ENCODE assay signal across 8 cellular contexts in the genomic region with DNA sequence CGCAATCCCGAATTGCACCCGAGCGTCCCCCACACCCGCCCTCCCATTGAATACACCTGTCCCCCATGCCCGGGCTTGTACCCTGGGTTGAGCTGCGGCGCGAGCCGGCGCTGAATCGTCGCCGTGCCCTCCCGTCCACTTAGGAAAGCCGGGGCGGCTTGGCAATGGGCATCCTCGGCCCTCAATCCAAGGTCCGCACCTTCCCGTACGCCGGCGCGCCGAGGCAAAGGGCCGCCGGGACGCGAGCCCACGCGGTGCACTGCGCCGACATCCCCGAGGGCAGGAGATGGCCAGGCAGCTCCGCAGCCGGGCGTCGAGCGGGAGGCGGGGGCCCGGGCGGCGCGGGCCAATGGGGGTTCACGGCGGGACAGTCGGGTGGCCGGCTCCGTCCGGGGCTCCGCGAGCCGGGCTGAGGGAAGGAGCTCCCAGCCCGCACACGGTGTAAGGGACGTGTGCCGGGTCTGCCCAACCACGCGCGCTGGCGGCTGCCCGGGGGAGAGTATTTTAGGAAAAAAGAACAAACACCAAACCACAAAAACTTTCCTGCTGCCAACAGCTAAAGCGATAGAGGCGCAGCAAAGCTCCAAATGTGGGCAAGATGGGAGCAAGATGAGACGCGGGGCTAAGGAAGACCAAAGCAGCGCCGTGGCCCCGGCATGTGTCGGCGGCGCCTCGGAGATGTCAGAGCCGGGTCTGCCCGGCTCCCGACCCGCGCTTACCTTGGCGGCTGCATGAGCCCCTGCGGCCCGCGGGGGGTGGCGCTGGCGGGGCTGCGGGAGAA. TPM values are rescaled to one million over a fixed set of nuclear protein-coding genes. Genes with fewer than 3 reads are reported as not detected.
DNase-seq lines count a peak whose midpoint lies in the region; ATAC-seq, FAIRE-seq and TF ChIP-seq lines count a peak whose summit lies in the region.
"Had no signal": no experiment of that assay in that cellular context is flagged by ENCODE, and none has a peak within 500 bp of the region (broad histone marks: within the 10 kb centered on the region; RNA-seq: fewer than 3 reads in every experiment).

No MANE protein-coding gene starts in this region.

- peak overlapping the region; percentile 48 for H3K4me3 ChIP-seq in epithelial cell of esophagus (ENCODE audit: low read length)

- H3K27ac Mint-ChIP-seq in T-cell = no peak overlapping the region
- H3K27ac Mint-ChIP-seq in natural killer cell treated with Interleukin-12 subunit alpha and Interleukin-12 subunit beta and Interleukin-15 and Interleukin-18, amount 100 ng/mL, for 72 hours = no peak overlapping the region

- H3K36me3 Mint-ChIP-seq in T-cell = no peaks in the 10 kb centered on the region
- H3K36me3 Mint-ChIP-seq in natural killer cell treated with Interleukin-12 subunit alpha and Interleukin-12 subunit beta and Interleukin-15 and Interleukin-18, amount 100 ng/mL, for 72 hours = peaks cover 5% of the 10 kb centered on the region

- TF ChIP-seq CTCF in epithelial cell of esophagus (IDR thresholded peaks at IDR 0.05; ENCODE audit: insufficient read depth, low read depth, low read length, missing control alignments) = no peak

- no peak for TF ChIP-seq POLR2A in GM12891 (IDR thresholded peaks at IDR 0.05; ENCODE audit: low read depth, low read length)

- FAIRE-seq in GM12891 (lab: Jason Lieb, UNC) = peak; percentile 13

- peaks cover 8 to 18% (median 17%) of the 10 kb centered on the region in 3 donors for H3K4me1 Mint-ChIP-seq in T-cell
- H3K4me1 Mint-ChIP-seq in natural killer cell treated with Interleukin-12 subunit alpha and Interleukin-12 subunit beta and Interleukin-15 and Interleukin-18, amount 100 ng/mL, for 72 hours (ENCODE audit: low read depth in 2 of 2) = peaks cover 4 to 13% of the 10 kb centered on the region in 2 donors

- no peaks in the 10 kb centered on the region for H3K9me3 Mint-ChIP-seq in T-cell
- no peaks in the 10 kb centered on the region for H3K9me3 Mint-ChIP-seq in natural killer cell treated with Interleukin-12 subunit alpha and Interleukin-12 subunit beta and Interleukin-15 and Interleukin-18, amount 100 ng/mL, for 72 hours

- peaks cover 48 to 65% of the 10 kb centered on the region in 2 donors for H3K27me3 Mint-ChIP-seq in T-cell
- H3K27me3 Mint-ChIP-seq in natural killer cell treated with Interleukin-12 subunit alpha and Interleukin-12 subunit beta and Interleukin-15 and Interleukin-18, amount 100 ng/mL, for 72 hours = peaks cover 41 to 69% of the 10 kb centered on the region in 2 donors

- CTCF ChIA-PET in T-cell (lab: Charles Lee) = interaction anchor here (0.6 to 2.3 kb wide), 21 partner anchors 8 to 1236 kb away, joined by 3 to 23 read pairs (median 3); no protein-coding TSS in a partner anchor

- POLR2A ChIA-PET in T-cell (lab: Charles Lee) = interaction anchor here in 1 of 2 donors (0.5 kb wide), 1 partner anchor 1032 kb away, joined by 3 read pairs; no protein-coding TSS in a partner anchor

- ATAC-seq in HG02798 (IDR thresholded peaks at IDR 0.05; ENCODE audit: poor library complexity, unreplicated experiment) (peak; percentile 26), T-cell (replicated peaks in 1 of 4) (peak; percentile 48 to 53 (median 50))
- peak; percentile 65 to 75 for ATAC-seq in natural killer cell treated with Interleukin-12 subunit alpha and Interleukin-12 subunit beta and Interleukin-15 and Interleukin-18, amount 100 ng/mL, for 72 hours

- H3K4me3 Mint-ChIP-seq in T-cell = peak overlapping the region; percentile 74 to 83 (median 76)
- H3K4me3 Mint-ChIP-seq in natural killer cell treated with Interleukin-12 subunit alpha and Interleukin-12 subunit beta and Interleukin-15 and Interleukin-18, amount 100 ng/mL, for 72 hours = peak overlapping the region; percentile 87

- no peak for DNase-seq in GM12891 (ENCODE audit: insufficient read length, low spot score)
- DNase-seq in T-cell = peak in 7 of 34 experiments; percentile 7 to 27 (median 16)
- peak; percentile 29 for DNase-seq in epithelial cell of esophagus (ENCODE audit: low read depth)
- DNase-seq in natural killer cell treated with Interleukin-12 subunit alpha and Interleukin-12 subunit beta and Interleukin-15 and Interleukin-18, amount 100 ng/mL, for 72 hours (ENCODE audit: low spot score) = no peak
- DNase-seq in activated gamma-delta T cell (lab: John Stamatoyannopoulos, UW) = no peak
- no peak for DNase-seq in NCI-H2196 (lab: John Stamatoyannopoulos, UW; ENCODE audit: unreplicated experiment)

TF ChIP-seq in GM12891, 5 proteins besides CTCF, POLR2A, EP300 and RAD21:
- TF ChIP-seq POLR2AphosphoS5 (IDR thresholded peaks at IDR 0.05; ENCODE audit: low read depth, low read length) (no peak), SPI1 (IDR thresholded peaks at IDR 0.05; ENCODE audit: low read depth, low read length) (no peak), TAF1 (IDR thresholded peaks at IDR 0.05; ENCODE audit: low read depth, low read length) (no peak), POU2F2 (IDR thresholded peaks at IDR 0.05; ENCODE audit: low read depth, low read length) (no peak), PAX5 (IDR thresholded peaks at IDR 0.05; ENCODE audit: insufficient read depth, low read length, severe bottlenecking) (no peak)

RNA-seq across cellular contexts. Expression of gene RGMA, which starts 0.6 kb away (rescaled TPM):
- not detected for polyA plus RNA-seq in GM12891 (2012; ENCODE audit: low read depth, missing spikeins)
- under 1 TPM in 3 of 5 donors, not detected in 2; 0.15 to 0.44 (median 0.23) TPM for total RNA-seq in T-cell
- total RNA-seq in natural killer cell treated with Interleukin-12 subunit alpha and Interleukin-12 subunit beta and Interleukin-15 and Interleukin-18, amount 100 ng/mL, for 72 hours = not detected
- total RNA-seq: T-helper 2 cell treated with Interferon-gamma antibody and Interleukin-4, amounts not matched to agents 100 ng/mL and 5 ng/mL, for 36 hours had no signal
